1 cellular context compared by ENCODE assay signal in genomic region chr3:155805802-155806618, GRCh38.
TF ChIP-seq lines count a peak whose summit lies in the region.

TSS of gene C3orf33 (minus strand) at chr3:155806278. CDS start at chr3:155806252, 26 bp downstream.

TF ChIP-seq in HepG2, 621 proteins besides CTCF, POLR2A, EP300 and RAD21 (continued from another document and continues in another):
- TF ChIP-seq SATB2 (CRISPR knock-in tag; IDR thresholded peaks at IDR 0.05) (peak; percentile 80; the same call in 1 of the 2 replicates), SP2 (CRISPR knock-in tag; IDR thresholded peaks at IDR 0.05) (no peak), ZNF883 (CRISPR knock-in tag; IDR thresholded peaks at IDR 0.05; ENCODE audit: not compliant biosample characterization) (peak; percentile 72), E2F1 (CRISPR knock-in tag; IDR thresholded peaks at IDR 0.05) (0 out of 2 replicates have a peak, but pooled peaks have one; percentile 48), SNAPC2 (CRISPR knock-in tag; IDR thresholded peaks at IDR 0.05) (no peak), ZNF33A (CRISPR knock-in tag; IDR thresholded peaks at IDR 0.05; ENCODE audit: borderline replicate concordance) (no peak), ZNF629 (CRISPR knock-in tag; conservative IDR thresholded peaks at IDR 0.05) (no peak; the same call in none of the 2 replicates), GTF3A (CRISPR knock-in tag; conservative IDR thresholded peaks at IDR 0.05) (no peak; the same call in 1 of the 2 replicates), ZNF142 (CRISPR knock-in tag; IDR thresholded peaks at IDR 0.05) (peak; percentile 80; the same call in 1 of the 2 replicates), ZNF792 (CRISPR knock-in tag; IDR thresholded peaks at IDR 0.05) (no peak), SKIL (CRISPR knock-in tag; IDR thresholded peaks at IDR 0.05; ENCODE audit: borderline replicate concordance) (peak; percentile 26; the same call in 1 of the 2 replicates), GLMP (CRISPR knock-in tag; IDR thresholded peaks at IDR 0.05; ENCODE audit: borderline replicate concordance) (no peak), USF2 (IDR thresholded peaks at IDR 0.05; ENCODE audit: low read depth, low read length) (no peak), USF2 (CRISPR knock-in tag; IDR thresholded peaks at IDR 0.05; ENCODE audit: borderline replicate concordance) (no peak), SMYD3 (CRISPR knock-in tag; IDR thresholded peaks at IDR 0.05) (0 out of 2 replicates have a peak, but pooled peaks have one; percentile 32), ZNF766 (CRISPR knock-in tag; IDR thresholded peaks at IDR 0.05; ENCODE audit: borderline replicate concordance) (no peak; the same call in 1 of the 2 replicates), ZNF749 (CRISPR knock-in tag; IDR thresholded peaks at IDR 0.05; ENCODE audit: borderline replicate concordance) (peak; percentile 35; the same call in 1 of the 2 replicates), SMC3 (IDR thresholded peaks at IDR 0.05; ENCODE audit: low read length) (no peak; the same call in 1 of the 2 replicates), ZSCAN29 (CRISPR knock-in tag; conservative IDR thresholded peaks at IDR 0.05) (peak; percentile 67), MYC (CRISPR knock-in tag; IDR thresholded peaks at IDR 0.05; ENCODE audit: borderline replicate concordance) (peak; percentile 70; the same call in 1 of the 2 replicates), ZNF10 (CRISPR knock-in tag; IDR thresholded peaks at IDR 0.05; ENCODE audit: borderline replicate concordance, low read depth) (no peak), KDM4B (CRISPR knock-in tag; IDR thresholded peaks at IDR 0.05) (no peak), ZNF24 (IDR thresholded peaks at IDR 0.05) (peak; percentile 60; the same call in 1 of the 2 replicates), AHDC1 (CRISPR knock-in tag; IDR thresholded peaks at IDR 0.05; ENCODE audit: borderline replicate concordance) (no peak), ZBED4 (CRISPR knock-in tag; IDR thresholded peaks at IDR 0.05; ENCODE audit: borderline replicate concordance) (no peak), SSRP1 (CRISPR knock-in tag; IDR thresholded peaks at IDR 0.05) (no peak), SMARCC2 (IDR thresholded peaks at IDR 0.05) (no peak), NR0B2 (CRISPR knock-in tag; IDR thresholded peaks at IDR 0.05) (peak; percentile 29; the same call in 1 of the 2 replicates), ATF3 (CRISPR knock-in tag; IDR thresholded peaks at IDR 0.05) (0 out of 2 replicates have a peak, but pooled peaks have one; percentile 8), ZFP82 (CRISPR knock-in tag; IDR thresholded peaks at IDR 0.05; ENCODE audit: borderline replicate concordance) (peak; percentile 82; the same call in 1 of the 2 replicates), FOXO1 (CRISPR knock-in tag; IDR thresholded peaks at IDR 0.05) (no peak), POLR2AphosphoS2 (IDR thresholded peaks at IDR 0.05; ENCODE audit: low read depth, low read length) (no peak), ZNF724P (CRISPR knock-in tag; IDR thresholded peaks at IDR 0.05; ENCODE audit: borderline replicate concordance) (no peak; the same call in 1 of the 2 replicates)
